ENCODE assay signal across 7 cellular contexts in the genomic region with DNA sequence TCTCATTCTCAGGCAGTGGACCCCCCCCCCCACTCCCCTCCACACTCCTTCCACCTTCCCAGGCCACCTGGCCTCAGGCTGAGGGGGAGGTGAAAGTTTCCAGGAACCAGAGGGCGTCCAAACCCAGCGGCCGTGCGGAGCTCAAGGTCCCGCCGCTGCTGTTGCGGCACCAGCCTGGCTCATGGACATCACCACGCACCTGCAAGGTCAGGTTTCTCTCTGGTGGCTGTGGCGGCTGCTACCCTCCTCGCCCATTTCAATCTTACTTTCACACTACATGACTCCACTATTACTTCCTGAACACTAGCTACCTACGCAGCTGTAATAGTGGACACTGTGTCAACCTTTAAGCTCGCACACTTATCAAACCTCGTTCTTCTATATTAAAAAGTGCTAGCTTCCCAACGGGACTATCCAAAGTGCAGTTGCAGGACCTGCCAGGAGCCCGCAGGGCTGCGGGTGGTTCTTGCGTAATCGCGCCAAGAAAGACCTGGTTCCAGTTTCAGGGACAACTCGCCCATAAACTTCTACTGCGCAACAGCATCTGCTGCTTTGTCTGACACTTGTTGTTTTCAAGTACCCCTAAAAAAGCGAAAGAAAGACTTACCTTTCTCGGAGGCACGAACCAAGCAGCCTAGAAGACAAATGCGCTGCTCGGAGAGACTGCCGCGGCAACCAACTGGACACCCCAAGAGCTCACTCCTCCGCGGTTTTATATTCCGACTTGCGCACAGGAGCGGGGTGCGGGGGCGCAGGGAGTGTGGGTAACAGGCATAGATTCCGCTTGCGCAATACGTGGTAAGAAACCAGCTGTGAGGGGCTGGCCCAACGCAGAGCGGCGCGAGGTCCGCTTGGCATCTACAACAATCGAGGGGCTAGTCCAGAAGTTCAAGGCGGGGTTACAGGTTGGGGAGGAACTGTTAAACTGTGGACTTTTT. TPM values are rescaled to one million over a fixed set of nuclear protein-coding genes. Genes with fewer than 3 reads are reported as not detected.
A peak's percentile ranks its signal among the peaks of the same experiment; 100 is the strongest.
DNase-seq lines count a peak whose midpoint lies in the region; ATAC-seq and TF ChIP-seq lines count a peak whose summit lies in the region.

A gene with protein sequence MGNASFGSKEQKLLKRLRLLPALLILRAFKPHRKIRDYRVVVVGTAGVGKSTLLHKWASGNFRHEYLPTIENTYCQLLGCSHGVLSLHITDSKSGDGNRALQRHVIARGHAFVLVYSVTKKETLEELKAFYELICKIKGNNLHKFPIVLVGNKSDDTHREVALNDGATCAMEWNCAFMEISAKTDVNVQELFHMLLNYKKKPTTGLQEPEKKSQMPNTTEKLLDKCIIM (minus strand): TSS at position 687 of the 938 bp plus-strand sequence. CDS start 3,330 bp downstream, outside the sequence.

- H3K4me3 Mint-ChIP-seq in dendritic cell treated with granulocyte-macrophage colony-stimulating factor and Interleukin-4, amounts not matched to agents 40 ng/mL and 50 ng/mL, for 4 days, result peak within 1 kb of the TSS; percentile 60

- H3K9me3 Mint-ChIP-seq in dendritic cell treated with granulocyte-macrophage colony-stimulating factor and Interleukin-4, amounts not matched to agents 40 ng/mL and 50 ng/mL, for 4 days, result no peaks in the 10 kb centered on the region

- WGBS in right lobe of liver (ENCODE audit: insufficient coverage, low coverage, low lambda C conversion rate, missing lambda C conversion rate), result 35% methylated on average over 28 of the region's 45 CpGs

- ATAC-seq in right lobe of liver, result peak; percentile 67 to 79 (median 71)

- H3K9me3 ChIP-seq in right lobe of liver, result no peaks in the 10 kb centered on the region
- no peaks in the 10 kb centered on the region for H3K9me3 ChIP-seq in tibial artery

- H3K27me3 ChIP-seq in right lobe of liver, result no peaks in the 10 kb centered on the region
- H3K27me3 ChIP-seq in tibial artery, result no peaks in the 10 kb centered on the region

- H3K36me3 ChIP-seq in right lobe of liver (no peaks in the 10 kb centered on the region), tibial artery (peaks cover 0 to 11% (median 0%) of the 10 kb centered on the region in 3 donors)

- no peak for TF ChIP-seq CTCF in right lobe of liver (IDR thresholded peaks at IDR 0.05)
- no peak for TF ChIP-seq CTCF in tibial artery (IDR thresholded peaks at IDR 0.05)

- H3K27ac Mint-ChIP-seq in dendritic cell treated with granulocyte-macrophage colony-stimulating factor and Interleukin-4, amounts not matched to agents 40 ng/mL and 50 ng/mL, for 4 days, result no peak within 1 kb of the TSS

- TF ChIP-seq POLR2A in right lobe of liver (IDR thresholded peaks at IDR 0.05), result no peak

- H3K36me3 Mint-ChIP-seq in dendritic cell treated with granulocyte-macrophage colony-stimulating factor and Interleukin-4, amounts not matched to agents 40 ng/mL and 50 ng/mL, for 4 days (ENCODE audit: low read depth), result no peaks in the 10 kb centered on the region

- H3K27ac ChIP-seq in right lobe of liver, result peak within 1 kb of the TSS in 2 of 3 donors; percentile 34 to 61
- peak within 1 kb of the TSS in 1 of 2 donors; percentile 28 for H3K27ac ChIP-seq in tibial artery

- H3K4me1 ChIP-seq in right lobe of liver (no peaks in the 10 kb centered on the region), tibial artery (no peaks in the 10 kb centered on the region)

- peaks cover 10% of the 10 kb centered on the region for H3K4me1 Mint-ChIP-seq in dendritic cell treated with granulocyte-macrophage colony-stimulating factor and Interleukin-4, amounts not matched to agents 40 ng/mL and 50 ng/mL, for 4 days (ENCODE audit: low read depth)

- intact Hi-C loops in dendritic cell treated with granulocyte-macrophage colony-stimulating factor and Interleukin-4, amounts not matched to agents 40 ng/mL and 50 ng/mL, for 4 days (cut with micrococcal nuclease), result no loop called here
- intact Hi-C loops in right lobe of liver (cut with DNase I), result no loop called here
- intact Hi-C loops in tibial artery (cut with DNase I; ENCODE audit: low total_unique reads), result no loop called here

- peaks cover 36% of the 10 kb centered on the region for H3K27me3 Mint-ChIP-seq in dendritic cell treated with granulocyte-macrophage colony-stimulating factor and Interleukin-4, amounts not matched to agents 40 ng/mL and 50 ng/mL, for 4 days

- peak; percentile 38 for DNase-seq in NCI-H1092 treated with DMSO at 0.1 percent for 48 hours (lab: John Stamatoyannopoulos, UW)
- DNase-seq in right lobe of liver, result peak; percentile 36 to 66 (median 66)
- no peak for DNase-seq in tibial artery
- DNase-seq in inferior parietal cortex (ENCODE audit: extremely low spot score), result no peak
- no peak for DNase-seq in activated effector memory CD4-positive, alpha-beta T cell treated with Interleukin-2 at 50 U/mL for 16 hours
- DNase-seq in NCI-H2081 treated with DMSO at 0.1 percent for 48 hours (lab: John Stamatoyannopoulos, UW), result no peak

- H3K4me3 ChIP-seq in right lobe of liver, result peak within 1 kb of the TSS; percentile 38 to 52 (median 48)
- peak within 1 kb of the TSS; percentile 44 to 51 for H3K4me3 ChIP-seq in tibial artery

RNA-seq across cellular contexts. Expression of the gene that starts here (rescaled TPM):
- 1 to 10 TPM in 4 of 6 experiments, under 1 TPM in 2; 0.62 to 6.4 (median 1.9) TPM for total RNA-seq in right lobe of liver

Comparison
In these comparisons a context has a peak if more than half of its experiments do, and no peak if none do; other contexts are left out.
1. DNase-seq: peak in NCI-H1092 treated with DMSO at 0.1 percent for 48 hours (single experiment) and right lobe of liver (3 of 3); none in tibial artery (0 of 2), inferior parietal cortex (single experiment), activated effector memory CD4-positive, alpha-beta T cell treated with Interleukin-2 at 50 U/mL for 16 hours (single experiment) and NCI-H2081 treated with DMSO at 0.1 percent for 48 hours (single experiment).